Comparison of ENCODE assay signal across 16 cellular contexts in genomic region chr22:49063040-49063329, GRCh38.
DNase-seq lines count a peak whose midpoint lies in the region; ATAC-seq, FAIRE-seq and TF ChIP-seq lines count a peak whose summit lies in the region.
"Had no signal": no experiment of that assay in that cellular context is flagged by ENCODE, and none has a peak within 500 bp of the region (broad histone marks: within the 10 kb centered on the region; RNA-seq: fewer than 3 reads in every experiment).

No MANE protein-coding gene starts in this region.

- TF ChIP-seq EP300 in H1 (IDR thresholded peaks at IDR 0.05; ENCODE audit: borderline replicate concordance in 1 of 2, low read depth in 2 of 2, low read length in 2 of 2) = no peak

- peak overlapping the region; percentile 66; the same call in 1 of the 2 replicates for H2BK20ac ChIP-seq in H1 (ENCODE audit: low read length)

- no peak for FAIRE-seq in H1 (lab: Jason Lieb, UNC)
- FAIRE-seq: HepG2 had no signal

- H4K91ac ChIP-seq in H1 (replicated peaks; ENCODE audit: insufficient read length, low read length) = peak overlapping the region; percentile 44

- H3K23me2 ChIP-seq in H1 (ENCODE audit: low read depth, low read length) = no peaks in the 10 kb centered on the region

- no peak overlapping the region for H3K4me2 ChIP-seq in H1 (ENCODE audit: insufficient read depth in 1 of 2, low read depth in 2 of 2, low read length in 2 of 2)

- H3K4me3 ChIP-seq in H1 (ENCODE audit: extremely low read depth in 1 of 4, insufficient read depth in 2 of 4, low read depth in 3 of 4, low read length in 4 of 4) (no peak overlapping the region), upper lobe of right lung (no peak overlapping the region)
- H3K4me3 ChIP-seq: Peyer's patch had no signal

- no peak for TF ChIP-seq CTCF in H1 (IDR thresholded peaks at IDR 0.05; ENCODE audit: control extremely low read depth in 1 of 3, insufficient read depth in 1 of 3, low read depth in 1 of 3, low read length in 3 of 3)
- no peak for TF ChIP-seq CTCF in upper lobe of right lung (IDR thresholded peaks at IDR 0.05)
- TF ChIP-seq CTCF in GM10266 (IDR thresholded peaks at IDR 0.05; ENCODE audit: control insufficient read depth, insufficient read depth, low read depth, missing control alignments) = no peak

- peak overlapping the region; percentile 36; the same call in 1 of the 2 replicates for H3K18ac ChIP-seq in H1 (ENCODE audit: extremely low read depth, low read length)

- H3K79me1 ChIP-seq in H1 (ENCODE audit: low read depth, low read length) = no peaks in the 10 kb centered on the region

- intact Hi-C loops in upper lobe of right lung (cut with DNase I) = no loop called here

- no peak overlapping the region for H2AK5ac ChIP-seq in H1 (ENCODE audit: low read depth, low read length)

- no peak overlapping the region for H4K5ac ChIP-seq in H1 (ENCODE audit: insufficient read length, low read depth, low read length)

- H3K23ac ChIP-seq in H1 (ENCODE audit: insufficient read length) = no peak overlapping the region

- no peak overlapping the region for H2AFZ ChIP-seq in H1 (ENCODE audit: low read length)

- H3K9ac ChIP-seq in H1 (replicated peaks in 1 of 4; ENCODE audit: extremely low read depth in 1 of 4, low read depth in 3 of 4, low read length in 3 of 4) = no peak overlapping the region

- H2BK15ac ChIP-seq in H1 (ENCODE audit: low read length) = no peak overlapping the region

- ATAC-seq in upper lobe of right lung = no peak
- no peak for ATAC-seq in HG03045 (IDR thresholded peaks at IDR 0.05; ENCODE audit: unreplicated experiment)
- no peak for ATAC-seq in HG03159 (IDR thresholded peaks at IDR 0.05; ENCODE audit: unreplicated experiment)
- ATAC-seq: HCT116, HepG2 had no signal

- H2BK5ac ChIP-seq in H1 (ENCODE audit: low read depth, low read length) = no peak overlapping the region; the same call in 1 of the 2 replicates

- H3K9me3 ChIP-seq in H1 (ENCODE audit: insufficient read depth in 2 of 2, low read depth in 1 of 2, low read length in 1 of 2) = no peaks in the 10 kb centered on the region
- H3K9me3 ChIP-seq in upper lobe of right lung = no peaks in the 10 kb centered on the region
- H3K9me3 ChIP-seq: Peyer's patch had no signal

- no peak overlapping the region for H2BK12ac ChIP-seq in H1 (ENCODE audit: low read depth, low read length)

- H3K4me1 ChIP-seq in H1 (replicated peaks in 1 of 4; ENCODE audit: control insufficient read depth in 3 of 4, insufficient read depth in 4 of 4, low read length in 3 of 4) = peaks cover 0 to 18% (median 1%) of the 10 kb centered on the region in 4 experiments; a peak in 3 of 7 replicates
- H3K4me1 ChIP-seq in upper lobe of right lung = no peaks in the 10 kb centered on the region
- H3K4me1 ChIP-seq: Peyer's patch had no signal

- H2BK120ac ChIP-seq in H1 (replicated peaks; ENCODE audit: low read depth, low read length) = no peak overlapping the region

- CTCF ChIA-PET in H1 (lab: Charles Lee; ENCODE audit: partially characterized antibody) = interaction anchor here (1.6 to 2.4 kb wide), 3 partner anchors 14 to 242 kb away, joined by 4 to 12 read pairs (median 5); no protein-coding TSS in a partner anchor

- POLR2A ChIA-PET in H1 (lab: Charles Lee; ENCODE audit: partially characterized antibody) = no interaction called here

- H3K4ac ChIP-seq in H1 (replicated peaks; ENCODE audit: insufficient read length, low read depth, low read length) = no peak overlapping the region

- H4K20me1 ChIP-seq in H1 (replicated peaks in 1 of 2; ENCODE audit: control insufficient read depth in 1 of 2, insufficient read depth in 2 of 2, low read length in 2 of 2) = peaks cover 0 to 2% of the 10 kb centered on the region in 2 experiments

- no peak overlapping the region; the same call in none of the 2 replicates for H4K8ac ChIP-seq in H1 (ENCODE audit: extremely low read depth, insufficient read depth, low read length)

- H3K14ac ChIP-seq in H1 (ENCODE audit: insufficient read length) = no peak overlapping the region

- H3K56ac ChIP-seq in H1 (replicated peaks; ENCODE audit: insufficient read length, low read depth, low read length) = no peak overlapping the region

- 73% methylated on average over 6 of the region's 6 CpGs; no CpG with 5 or more reads in 1 of the 2 experiments for WGBS in H1 (ENCODE audit: extremely low coverage in 1 of 2, insufficient coverage in 1 of 2, insufficient read length in 1 of 2, insufficient replicate concordance in 2 of 2, low coverage in 1 of 2, low lambda C conversion rate in 2 of 2, missing lambda C conversion rate in 1 of 2), 2 experiments

- H3K36me3 ChIP-seq in H1 (ENCODE audit: control insufficient read depth in 2 of 4, insufficient read depth in 4 of 4, low read length in 3 of 4) (no peaks in the 10 kb centered on the region), upper lobe of right lung (no peaks in the 10 kb centered on the region)
- H3K36me3 ChIP-seq: Peyer's patch had no signal

- no peak overlapping the region for H3K27ac ChIP-seq in H1 (ENCODE audit: low read depth, low read length)
- no peak overlapping the region for H3K27ac ChIP-seq in upper lobe of right lung
- H3K27ac ChIP-seq: Peyer's patch had no signal

- no peak for TF ChIP-seq RAD21 in H1 (IDR thresholded peaks at IDR 0.05 in 1 of 2, conservative IDR thresholded peaks at IDR 0.05 in 1 of 2; ENCODE audit: low read depth in 2 of 2, low read length in 2 of 2)

- H3K79me2 ChIP-seq in H1 (ENCODE audit: control insufficient read depth in 1 of 2, insufficient read depth in 2 of 2, low read length in 2 of 2) = no peaks in the 10 kb centered on the region

- H3K27me3 ChIP-seq in H1 (replicated peaks in 1 of 4; ENCODE audit: control insufficient read depth in 3 of 4, extremely low read depth in 1 of 4, insufficient read depth in 3 of 4, low read length in 3 of 4) (no peaks in the 10 kb centered on the region), upper lobe of right lung (peaks cover 18% of the 10 kb centered on the region)
- H3K27me3 ChIP-seq: Peyer's patch had no signal

- TF ChIP-seq POLR2A in H1 (IDR thresholded peaks at IDR 0.05; ENCODE audit: control extremely low read depth in 1 of 2, low read depth in 2 of 2, low read length in 2 of 2) = no peak

- peak; percentile 42 for DNase-seq in NCI-H2171 (lab: John Stamatoyannopoulos, UW)
- no peak for DNase-seq in NCI-H2171 treated with DMSO at 0.1 percent for 48 hours (lab: John Stamatoyannopoulos, UW)
- DNase-seq in NCI-H146 treated with DMSO at 0.1 percent for 48 hours (lab: John Stamatoyannopoulos, UW; ENCODE audit: unreplicated experiment) = peak; percentile 27
- no peak for DNase-seq in H1 (ENCODE audit: low read depth in 1 of 2, low spot score in 2 of 2)
- DNase-seq in upper lobe of right lung = peak; percentile 37
- no peak for DNase-seq in GM10266 (ENCODE audit: extremely low spot score)
- DNase-seq: GDM1; KBM-7; NCI-H187; NK-92 treated with Interleukin-12 subunit alpha and Interleukin-12 subunit beta, amount 100 ng/mL, for 24 hours; SW 1271 had no signal

TF ChIP-seq in H1, 55 proteins besides CTCF, POLR2A, EP300 and RAD21:
- no peak for TF ChIP-seq TAF7 (optimal IDR thresholded peaks at IDR 0.05; ENCODE audit: borderline replicate concordance, low read depth, low read length)
- TF ChIP-seq USF2 (IDR thresholded peaks at IDR 0.05; ENCODE audit: low read length) = no peak
- no peak for TF ChIP-seq RNF2 (IDR thresholded peaks at IDR 0.05; ENCODE audit: borderline replicate concordance, low read depth, low read length, missing control alignments, poor library complexity, severe bottlenecking)
- no peak for TF ChIP-seq NANOG (IDR thresholded peaks at IDR 0.05; ENCODE audit: insufficient read depth, low read depth, low read length, poor library complexity, severe bottlenecking)

Comparison
In these comparisons a context has a peak if more than half of its experiments do, and no peak if none do; other contexts are left out.
1. DNase-seq: peak in NCI-H2171 (single experiment), NCI-H146 treated with DMSO at 0.1 percent for 48 hours (single experiment) and upper lobe of right lung (single experiment); none in NCI-H2171 treated with DMSO at 0.1 percent for 48 hours (single experiment), H1 (0 of 2) and GM10266 (single experiment).